27 cellular contexts compared by ENCODE assay signal in the genomic region with DNA sequence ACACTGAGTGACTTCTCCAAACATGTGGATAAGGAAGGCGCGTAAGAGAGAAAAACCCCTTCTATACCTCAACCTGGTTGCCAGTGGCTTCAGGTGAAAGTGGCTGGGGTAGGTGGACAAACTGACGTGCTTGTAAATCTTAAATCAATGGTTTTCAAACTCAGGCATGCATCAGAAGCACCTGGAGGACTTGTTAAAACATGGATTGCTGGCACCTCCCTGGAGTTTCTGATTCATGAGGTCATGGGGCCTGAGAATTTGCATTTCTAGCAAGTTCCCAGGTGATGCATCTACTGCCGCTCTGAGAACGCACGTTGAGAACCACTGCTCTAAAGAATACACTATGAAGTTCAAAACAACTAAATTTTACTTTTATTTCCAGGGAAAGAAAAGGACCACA.
"Had no signal": no experiment of that assay in that cellular context is flagged by ENCODE, and none has a peak within 500 bp of the region (broad histone marks: within the 10 kb centered on the region; RNA-seq: fewer than 3 reads in every experiment).

No MANE protein-coding gene starts in this region.

- H3K4me2 ChIP-seq: hepatocyte, neural progenitor cell had no signal

- H3K9me3 ChIP-seq: gastroesophageal sphincter, heart left ventricle, lower lobe of right lung, prostate gland, right atrium auricular region, sigmoid colon, spleen, testis, tibial artery, upper lobe of left lung had no signal

- H3K36me3 ChIP-seq: gastroesophageal sphincter, heart left ventricle, lower lobe of right lung, neural progenitor cell, prostate gland, right atrium auricular region, sigmoid colon, spleen, tibial artery, upper lobe of left lung had no signal

- H3K4me1 Mint-ChIP-seq: memory B cell, mesothelial cell of epicardium, nephron had no signal

- ATAC-seq: effector memory CD8-positive, alpha-beta T cell; gastroesophageal sphincter; heart left ventricle; left ventricle myocardium superior; lower lobe of right lung; naive thymus-derived CD4-positive, alpha-beta T cell; stimulated activated memory B cell treated with anti-CD40 and anti-IgM and Interleukin-4, amounts not matched to agents 10 μg/mL and 1 μg/mL and 100 μg/mL, for 72 hours had no signal

- H3K4me3 Mint-ChIP-seq: effector memory CD8-positive, alpha-beta T cell; memory B cell; mesothelial cell of epicardium; nephron; neural progenitor cell; stimulated activated memory B cell treated with anti-CD40 and anti-IgM and Interleukin-4, amounts not matched to agents 10 μg/mL and 1 μg/mL and 100 μg/mL, for 72 hours had no signal

- FAIRE-seq: endometrium, urothelium cell line had no signal

- H3K4me1 ChIP-seq: gastroesophageal sphincter, heart left ventricle, lower lobe of right lung, neural progenitor cell, prostate gland, right atrium auricular region, sigmoid colon, spleen, testis, tibial artery, upper lobe of left lung had no signal

- H3K27ac Mint-ChIP-seq: effector memory CD8-positive, alpha-beta T cell; memory B cell; mesothelial cell of epicardium; nephron; neural progenitor cell; stimulated activated memory B cell treated with anti-CD40 and anti-IgM and Interleukin-4, amounts not matched to agents 10 μg/mL and 1 μg/mL and 100 μg/mL, for 72 hours had no signal

- H3K79me2 ChIP-seq: hepatocyte had no signal

- H2AFZ ChIP-seq: hepatocyte, neural progenitor cell had no signal

- H3K27ac ChIP-seq: gastroesophageal sphincter, heart left ventricle, hepatocyte, lower lobe of right lung, neural progenitor cell, prostate gland, right atrium auricular region, sigmoid colon, spleen, testis, tibial artery, upper lobe of left lung had no signal

- H3K9me3 Mint-ChIP-seq: effector memory CD8-positive, alpha-beta T cell; memory B cell; mesothelial cell of epicardium; nephron; neural progenitor cell; stimulated activated memory B cell treated with anti-CD40 and anti-IgM and Interleukin-4, amounts not matched to agents 10 μg/mL and 1 μg/mL and 100 μg/mL, for 72 hours had no signal

- DNase-seq: cerebellar nuclear complex; cortex of kidney; effector memory CD8-positive, alpha-beta T cell; foreskin fibroblast; heart left ventricle; left ventricle myocardium superior; lower lobe of right lung; naive thymus-derived CD4-positive, alpha-beta T cell; sigmoid colon; spleen; stimulated activated CD4-positive, alpha-beta T cell treated with anti-CD3 and anti-CD28 coated beads, Interleukin-4, amount 100 ng/mL, for 4 hours; stimulated activated naive CD8-positive, alpha-beta T cell treated with anti-CD3 and anti-CD28 coated beads, Interleukin-15, Interleukin-2, amounts not matched to agents 100 U/mL and 50 U/mL, for 24 hours; substantia nigra; testis; tibial artery; upper lobe of left lung had no signal

- H3K9ac ChIP-seq: neural progenitor cell had no signal

- H3K4me3 ChIP-seq: gastroesophageal sphincter, heart left ventricle, hepatocyte, lower lobe of right lung, neural progenitor cell, prostate gland, right atrium auricular region, sigmoid colon, spleen, testis, tibial artery, upper lobe of left lung had no signal

- H3K27me3 ChIP-seq: gastroesophageal sphincter, hepatocyte, neural progenitor cell, right atrium auricular region, sigmoid colon, spleen, testis, tibial artery, upper lobe of left lung had no signal

- H3K36me3 Mint-ChIP-seq: memory B cell; mesothelial cell of epicardium; neural progenitor cell; stimulated activated memory B cell treated with anti-CD40 and anti-IgM and Interleukin-4, amounts not matched to agents 10 μg/mL and 1 μg/mL and 100 μg/mL, for 72 hours had no signal

- H3K27me3 Mint-ChIP-seq: effector memory CD8-positive, alpha-beta T cell; memory B cell; naive thymus-derived CD4-positive, alpha-beta T cell; stimulated activated memory B cell treated with anti-CD40 and anti-IgM and Interleukin-4, amounts not matched to agents 10 μg/mL and 1 μg/mL and 100 μg/mL, for 72 hours had no signal
